32 cellular contexts compared by ENCODE assay signal in the genomic region with DNA sequence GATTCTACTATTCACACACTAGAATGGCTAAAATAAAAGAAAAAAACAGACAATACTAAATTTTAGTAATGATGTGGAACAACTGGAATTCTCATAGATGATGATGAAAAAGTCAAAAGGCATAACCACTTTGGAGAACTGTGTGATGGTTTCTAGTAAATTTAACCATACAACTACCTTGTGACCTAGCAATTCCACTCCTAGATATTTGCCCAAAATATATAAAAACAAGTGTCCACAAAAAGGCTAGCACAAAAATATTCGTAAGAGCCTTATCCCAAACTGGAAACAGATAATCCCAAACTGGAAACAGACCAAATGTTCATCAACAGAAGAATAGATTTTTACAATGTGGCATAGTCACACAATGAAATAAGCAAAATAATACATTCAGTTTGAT.
"Had no signal": no experiment of that assay in that cellular context is flagged by ENCODE, and none has a peak within 500 bp of the region (broad histone marks: within the 10 kb centered on the region; RNA-seq: fewer than 3 reads in every experiment).

No MANE protein-coding gene starts in this region.

- ATAC-seq: activated naive CD4-positive, alpha-beta T cell treated with anti-CD3 and anti-CD28 coated beads, Interleukin-2, amount 50 U/mL, for 72 hours; activated naive CD8-positive, alpha-beta T cell treated with anti-CD3 and anti-CD28 coated beads, Interleukin-2, amount 50 U/mL, for 24 hours; activated T-cell treated with anti-CD3 and anti-CD28 coated beads, Interleukin-2, amount 50 U/mL, for 4 hours; activated T-cell treated with anti-CD3 and anti-CD28 coated beads, Interleukin-2, amount 50 U/mL, for 72 hours; activated T-helper 17 cell treated with anti-CD3 and anti-CD28 coated beads, Interleukin-2, amount 50 U/mL, for 72 hours; body of pancreas had no signal

- H3K9me3 ChIP-seq: adrenal gland, ascending aorta, body of pancreas, breast epithelium had no signal

- DNase-seq: activated effector memory CD4-positive, alpha-beta T cell treated with anti-CD3 and anti-CD28 coated beads, Interleukin-2, amount 50 U/mL, for 16 hours; activated effector memory CD4-positive, alpha-beta T cell treated with Interleukin-2 at 50 U/mL for 16 hours; activated gamma-delta T cell; activated gamma-delta T cell treated with Interleukin-2 at 50 U/mL for 16 hours; activated naive CD4-positive, alpha-beta T cell; activated naive CD4-positive, alpha-beta T cell treated with anti-CD3 and anti-CD28 coated beads for 36 hours; activated naive CD4-positive, alpha-beta T cell treated with anti-CD3 and anti-CD28 coated beads, Interleukin-2, amount 10 ng/mL, durations not matched to agents 7 days and 5 days; activated naive CD4-positive, alpha-beta T cell treated with anti-CD3 and anti-CD28 coated beads, Interleukin-2, amount 50 U/mL, for 16 hours; activated naive CD4-positive, alpha-beta T cell treated with Interleukin-2 at 50 U/mL for 16 hours; activated naive CD8-positive, alpha-beta T cell treated with anti-CD3 and anti-CD28 coated beads for 36 hours; activated naive CD8-positive, alpha-beta T cell treated with anti-CD3 and anti-CD28 coated beads, Interleukin-2, amount 10 ng/mL, durations not matched to agents 7 days and 5 days; activated naive CD8-positive, alpha-beta T cell treated with anti-CD3 and anti-CD28 coated beads, Interleukin-2, amount 50 U/mL, for 24 hours; activated T-cell treated with anti-CD3 and anti-CD28 coated beads, Interleukin-2, amount 50 U/mL, for 1 hour; activated T-cell treated with anti-CD3 and anti-CD28 coated beads, Interleukin-2, amount 50 U/mL, for 24 hours; activated T-cell treated with anti-CD3 and anti-CD28 coated beads, Interleukin-2, amount 50 U/mL, for 4 hours; activated T-cell treated with anti-CD3 and anti-CD28 coated beads, Interleukin-2, amount 50 U/mL, for 48 hours; activated T-cell treated with anti-CD3 and anti-CD28 coated beads, Interleukin-2, amount 50 U/mL, for 72 hours; adrenal gland; amniotic stem cell; amygdala; anterior cingulate cortex; aorta; body of pancreas; brain microvascular endothelial cell; caudate nucleus; central memory CD4-positive, alpha-beta T cell; cerebellar nuclear complex had no signal

- H3K27ac ChIP-seq: adrenal gland, ascending aorta, brain microvascular endothelial cell, breast epithelium, cardiac muscle cell had no signal

- H3K36me3 ChIP-seq: adrenal gland, ascending aorta, brain microvascular endothelial cell, breast epithelium, cardiac muscle cell had no signal

- H3K27me3 ChIP-seq: adrenal gland, ascending aorta, body of pancreas, brain microvascular endothelial cell had no signal

- H3K4me1 ChIP-seq: adrenal gland, ascending aorta, breast epithelium had no signal

- H3K4me3 ChIP-seq: adrenal gland, ascending aorta, body of pancreas, breast epithelium, cardiac muscle cell had no signal
